In genomic region chr3:23035927-23036640, GRCh38 we compare ENCODE assay signal across 13 cellular contexts.
A peak's percentile ranks its signal among the peaks of the same experiment; 100 is the strongest.
DNase-seq lines count a peak whose midpoint lies in the region; TF ChIP-seq lines count a peak whose summit lies in the region.
"Had no signal": no experiment of that assay in that cellular context is flagged by ENCODE, and none has a peak within 500 bp of the region (broad histone marks: within the 10 kb centered on the region; RNA-seq: fewer than 3 reads in every experiment).

No MANE protein-coding gene starts in this region.

- peak overlapping the region; percentile 62 for H2BK120ac ChIP-seq in trophoblast cell (ENCODE audit: insufficient read depth, low read length, poor library complexity)

- H3K79me1 ChIP-seq in trophoblast cell (ENCODE audit: low read length) = peaks cover 3% of the 10 kb centered on the region

- H3K9me3 ChIP-seq in trophoblast cell (ENCODE audit: insufficient read depth, low read depth, low read length) (no peaks in the 10 kb centered on the region), testis (no peaks in the 10 kb centered on the region)
- H3K9me3 ChIP-seq: body of pancreas had no signal

- H3K23ac ChIP-seq in trophoblast cell (ENCODE audit: low read length) = no peak overlapping the region

- no peak overlapping the region for H4K12ac ChIP-seq in trophoblast cell (ENCODE audit: low read depth, low read length)

- H3K36me3 ChIP-seq in trophoblast cell (ENCODE audit: control insufficient read depth in 1 of 2, insufficient read depth in 2 of 2, low read length in 2 of 2) = no peaks in the 10 kb centered on the region
- no peaks in the 10 kb centered on the region for H3K36me3 ChIP-seq in testis (ENCODE audit: low read depth, missing control alignments)

- H3K4me1 ChIP-seq in trophoblast cell (ENCODE audit: control insufficient read depth in 1 of 2, insufficient read depth in 2 of 2, low read length in 2 of 2) = peaks cover 4 to 5% of the 10 kb centered on the region in 2 experiments
- H3K4me1 ChIP-seq in testis = peaks cover 9% of the 10 kb centered on the region
- H3K4me1 ChIP-seq: body of pancreas had no signal

- peak overlapping the region; percentile 94 for H4K8ac ChIP-seq in trophoblast cell (ENCODE audit: low read depth, low read length)

- H3K79me2 ChIP-seq in trophoblast cell (ENCODE audit: control insufficient read depth, insufficient read depth, low read length, poor library complexity) = no peaks in the 10 kb centered on the region

- H2BK12ac ChIP-seq in trophoblast cell (ENCODE audit: low read length) = peak overlapping the region; percentile 64

- H2AK5ac ChIP-seq in trophoblast cell (ENCODE audit: low read length) = no peak overlapping the region

- H3K27me3 ChIP-seq in trophoblast cell (ENCODE audit: insufficient read depth, low read length) = no peaks in the 10 kb centered on the region
- no peaks in the 10 kb centered on the region for H3K27me3 ChIP-seq in testis
- H3K27me3 ChIP-seq: body of pancreas had no signal

- H3K4ac ChIP-seq in trophoblast cell (ENCODE audit: low read depth, low read length) = no peak overlapping the region

- H3K4me2 ChIP-seq in trophoblast cell (ENCODE audit: low read length) = no peak overlapping the region

- peak overlapping the region; percentile 32 for H3K14ac ChIP-seq in trophoblast cell (ENCODE audit: low read length)

- peak overlapping the region; percentile 54 for H3K18ac ChIP-seq in trophoblast cell (ENCODE audit: low read length)

- no peak for TF ChIP-seq POLR2A in testis (IDR thresholded peaks at IDR 0.05)

- H3K4me3 ChIP-seq in trophoblast cell (ENCODE audit: low read depth, low read length) = no peak overlapping the region
- H3K4me3 ChIP-seq in testis = no peak overlapping the region
- H3K4me3 ChIP-seq: body of pancreas had no signal

- H3K9ac ChIP-seq in trophoblast cell (ENCODE audit: low read length) = no peak overlapping the region

- H2AFZ ChIP-seq in trophoblast cell (ENCODE audit: insufficient read depth, low read length, poor library complexity) = peak overlapping the region; percentile 82

- no peak overlapping the region for H2BK5ac ChIP-seq in trophoblast cell (ENCODE audit: low read depth, low read length, poor library complexity)

- no peak overlapping the region for H3K27ac ChIP-seq in trophoblast cell (ENCODE audit: low read depth, low read length)
- no peak overlapping the region for H3K27ac ChIP-seq in testis
- H3K27ac ChIP-seq: body of pancreas had no signal

- no CpG with 5 or more reads among the region's 9 CpGs for WGBS in trophoblast cell (ENCODE audit: extremely low coverage, insufficient coverage, insufficient read length)
- WGBS in testis, 2 donors = 62 to 63% methylated on average over 6 to 9 of the region's 9 CpGs

- TF ChIP-seq CTCF in testis (IDR thresholded peaks at IDR 0.05) = no peak

- H4K91ac ChIP-seq in trophoblast cell (ENCODE audit: low read depth, low read length) = peak overlapping the region; percentile 82

- peak; percentile 21 for DNase-seq in NCI-H82 (lab: John Stamatoyannopoulos, UW)
- DNase-seq in NCI-H82 treated with DMSO at 0.1 percent for 48 hours (lab: John Stamatoyannopoulos, UW; ENCODE audit: unreplicated experiment) = no peak
- DNase-seq in HT-29 (ENCODE audit: low spot score) = peak; percentile 41
- DNase-seq in ecto neural progenitor cell (ENCODE audit: low spot score) = peak; percentile 51
- no peak for DNase-seq in trophoblast cell
- no peak for DNase-seq in islet precursor cell
- no peak for DNase-seq in testis
- DNase-seq in NCI-H187 (lab: John Stamatoyannopoulos, UW) = no peak
- DNase-seq: ACHN; activated B cell treated with CpG ODN at 0.5 μM for 24 hours; activated T-cell treated with anti-CD3 and anti-CD28 coated beads, Interleukin-2, amount 50 U/mL, for 72 hours; body of pancreas; NCI-H2107 had no signal

- intact Hi-C loops in testis (cut with DNase I; ENCODE audit: low total_unique reads) = no loop called here

Comparison
In these comparisons a context has a peak if more than half of its experiments do, and no peak if none do; other contexts are left out.
1. DNase-seq: peak in NCI-H82 (single experiment), HT-29 (single experiment) and ecto neural progenitor cell (single experiment); none in NCI-H82 treated with DMSO at 0.1 percent for 48 hours (single experiment), trophoblast cell (0 of 2), islet precursor cell (single experiment), testis (single experiment) and NCI-H187 (0 of 2).